1 cellular context compared by ENCODE assay signal in the genomic region with DNA sequence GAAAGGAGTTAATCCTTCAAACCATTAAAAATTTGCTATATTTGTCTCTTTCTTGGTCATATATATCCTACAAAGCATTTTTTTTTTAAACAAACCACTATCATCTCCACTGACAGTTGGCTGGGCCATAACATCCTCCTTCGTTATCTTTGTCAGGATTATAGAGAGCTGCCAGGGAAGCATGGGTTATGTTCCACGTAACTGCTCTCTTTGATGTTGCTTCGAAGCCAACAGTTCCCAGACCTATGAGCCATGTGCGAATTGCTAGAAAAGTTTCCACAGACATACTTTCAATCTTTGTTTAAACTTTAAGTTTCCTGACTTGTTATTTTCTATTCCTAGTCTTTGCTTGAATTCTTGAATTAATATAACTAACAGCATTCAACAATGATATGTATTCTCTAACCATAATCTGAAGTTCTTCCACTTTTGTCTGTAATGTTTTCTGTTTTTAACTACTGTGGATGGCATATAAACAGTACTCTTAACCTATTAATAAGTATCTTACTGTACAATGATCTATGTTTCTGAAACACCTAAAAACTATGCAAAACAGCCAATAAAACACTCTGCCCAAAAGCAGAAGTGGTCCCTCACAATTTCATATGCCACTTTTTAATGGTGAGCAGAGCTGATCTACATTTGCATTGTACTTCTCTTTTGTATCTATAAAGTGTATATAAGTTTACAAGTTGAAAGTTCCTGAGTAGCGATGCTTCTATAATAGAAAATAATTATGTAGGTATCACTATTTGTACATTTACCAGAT.
TF ChIP-seq lines count a peak whose summit lies in the region.

No MANE protein-coding gene starts in this region.

TF ChIP-seq in HepG2, 621 proteins besides CTCF, POLR2A, EP300 and RAD21:
- TF ChIP-seq HMG20B (CRISPR knock-in tag; conservative IDR thresholded peaks at IDR 0.05), result no peak
- TF ChIP-seq ARNTL (CRISPR knock-in tag; IDR thresholded peaks at IDR 0.05), result no peak
- TF ChIP-seq, protein P1, sequence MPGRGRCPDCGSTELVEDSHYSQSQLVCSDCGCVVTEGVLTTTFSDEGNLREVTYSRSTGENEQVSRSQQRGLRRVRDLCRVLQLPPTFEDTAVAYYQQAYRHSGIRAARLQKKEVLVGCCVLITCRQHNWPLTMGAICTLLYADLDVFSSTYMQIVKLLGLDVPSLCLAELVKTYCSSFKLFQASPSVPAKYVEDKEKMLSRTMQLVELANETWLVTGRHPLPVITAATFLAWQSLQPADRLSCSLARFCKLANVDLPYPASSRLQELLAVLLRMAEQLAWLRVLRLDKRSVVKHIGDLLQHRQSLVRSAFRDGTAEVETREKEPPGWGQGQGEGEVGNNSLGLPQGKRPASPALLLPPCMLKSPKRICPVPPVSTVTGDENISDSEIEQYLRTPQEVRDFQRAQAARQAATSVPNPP (CRISPR knock-in tag; IDR thresholded peaks at IDR 0.05), result no peak
- no peak for TF ChIP-seq NR2C2 (CRISPR knock-in tag; IDR thresholded peaks at IDR 0.05; ENCODE audit: borderline replicate concordance)
- TF ChIP-seq, protein P2, sequence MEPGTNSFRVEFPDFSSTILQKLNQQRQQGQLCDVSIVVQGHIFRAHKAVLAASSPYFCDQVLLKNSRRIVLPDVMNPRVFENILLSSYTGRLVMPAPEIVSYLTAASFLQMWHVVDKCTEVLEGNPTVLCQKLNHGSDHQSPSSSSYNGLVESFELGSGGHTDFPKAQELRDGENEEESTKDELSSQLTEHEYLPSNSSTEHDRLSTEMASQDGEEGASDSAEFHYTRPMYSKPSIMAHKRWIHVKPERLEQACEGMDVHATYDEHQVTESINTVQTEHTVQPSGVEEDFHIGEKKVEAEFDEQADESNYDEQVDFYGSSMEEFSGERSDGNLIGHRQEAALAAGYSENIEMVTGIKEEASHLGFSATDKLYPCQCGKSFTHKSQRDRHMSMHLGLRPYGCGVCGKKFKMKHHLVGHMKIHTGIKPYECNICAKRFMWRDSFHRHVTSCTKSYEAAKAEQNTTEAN (CRISPR knock-in tag; conservative IDR thresholded peaks at IDR 0.05), result no peak
- TF ChIP-seq SRY (CRISPR knock-in tag; IDR thresholded peaks at IDR 0.05), result no peak
- no peak for TF ChIP-seq IKZF5 (CRISPR knock-in tag; IDR thresholded peaks at IDR 0.05)
- no peak for TF ChIP-seq ZNF816 (CRISPR knock-in tag; IDR thresholded peaks at IDR 0.05; ENCODE audit: borderline replicate concordance)
- TF ChIP-seq ZNF180 (CRISPR knock-in tag; IDR thresholded peaks at IDR 0.05; ENCODE audit: borderline replicate concordance, low read depth), result no peak
- TF ChIP-seq, protein P3, sequence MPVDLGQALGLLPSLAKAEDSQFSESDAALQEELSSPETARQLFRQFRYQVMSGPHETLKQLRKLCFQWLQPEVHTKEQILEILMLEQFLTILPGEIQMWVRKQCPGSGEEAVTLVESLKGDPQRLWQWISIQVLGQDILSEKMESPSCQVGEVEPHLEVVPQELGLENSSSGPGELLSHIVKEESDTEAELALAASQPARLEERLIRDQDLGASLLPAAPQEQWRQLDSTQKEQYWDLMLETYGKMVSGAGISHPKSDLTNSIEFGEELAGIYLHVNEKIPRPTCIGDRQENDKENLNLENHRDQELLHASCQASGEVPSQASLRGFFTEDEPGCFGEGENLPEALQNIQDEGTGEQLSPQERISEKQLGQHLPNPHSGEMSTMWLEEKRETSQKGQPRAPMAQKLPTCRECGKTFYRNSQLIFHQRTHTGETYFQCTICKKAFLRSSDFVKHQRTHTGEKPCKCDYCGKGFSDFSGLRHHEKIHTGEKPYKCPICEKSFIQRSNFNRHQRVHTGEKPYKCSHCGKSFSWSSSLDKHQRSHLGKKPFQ (CRISPR knock-in tag; IDR thresholded peaks at IDR 0.05; ENCODE audit: insufficient replicate concordance), result no peak
- no peak for TF ChIP-seq HDAC1 (CRISPR knock-in tag; IDR thresholded peaks at IDR 0.05)
- TF ChIP-seq, protein P4, sequence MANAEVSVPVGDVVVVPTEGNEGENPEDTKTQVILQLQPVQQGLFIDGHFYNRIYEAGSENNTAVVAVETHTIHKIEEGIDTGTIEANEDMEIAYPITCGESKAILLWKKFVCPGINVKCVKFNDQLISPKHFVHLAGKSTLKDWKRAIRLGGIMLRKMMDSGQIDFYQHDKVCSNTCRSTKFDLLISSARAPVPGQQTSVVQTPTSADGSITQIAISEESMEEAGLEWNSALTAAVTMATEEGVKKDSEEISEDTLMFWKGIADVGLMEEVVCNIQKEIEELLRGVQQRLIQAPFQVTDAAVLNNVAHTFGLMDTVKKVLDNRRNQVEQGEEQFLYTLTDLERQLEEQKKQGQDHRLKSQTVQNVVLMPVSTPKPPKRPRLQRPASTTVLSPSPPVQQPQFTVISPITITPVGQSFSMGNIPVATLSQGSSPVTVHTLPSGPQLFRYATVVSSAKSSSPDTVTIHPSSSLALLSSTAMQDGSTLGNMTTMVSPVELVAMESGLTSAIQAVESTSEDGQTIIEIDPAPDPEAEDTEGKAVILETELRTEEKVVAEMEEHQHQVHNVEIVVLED (CRISPR knock-in tag; IDR thresholded peaks at IDR 0.05; ENCODE audit: borderline replicate concordance), result no peak
- TF ChIP-seq ZNF720 (CRISPR knock-in tag; IDR thresholded peaks at IDR 0.05), result no peak
- TF ChIP-seq TSC22D2 (CRISPR knock-in tag; IDR thresholded peaks at IDR 0.05; ENCODE audit: borderline replicate concordance), result no peak
- TF ChIP-seq ZNF34 (CRISPR knock-in tag; IDR thresholded peaks at IDR 0.05; ENCODE audit: borderline replicate concordance), result no peak
- no peak for TF ChIP-seq ATM (IDR thresholded peaks at IDR 0.05; ENCODE audit: borderline replicate concordance)
- TF ChIP-seq SETDB1 (CRISPR knock-in tag; IDR thresholded peaks at IDR 0.05; ENCODE audit: borderline replicate concordance), result no peak
- no peak for TF ChIP-seq MTF2 (CRISPR knock-in tag; IDR thresholded peaks at IDR 0.05; ENCODE audit: borderline replicate concordance)
